ENCODE assay signal across 1 cellular context in the genomic region with DNA sequence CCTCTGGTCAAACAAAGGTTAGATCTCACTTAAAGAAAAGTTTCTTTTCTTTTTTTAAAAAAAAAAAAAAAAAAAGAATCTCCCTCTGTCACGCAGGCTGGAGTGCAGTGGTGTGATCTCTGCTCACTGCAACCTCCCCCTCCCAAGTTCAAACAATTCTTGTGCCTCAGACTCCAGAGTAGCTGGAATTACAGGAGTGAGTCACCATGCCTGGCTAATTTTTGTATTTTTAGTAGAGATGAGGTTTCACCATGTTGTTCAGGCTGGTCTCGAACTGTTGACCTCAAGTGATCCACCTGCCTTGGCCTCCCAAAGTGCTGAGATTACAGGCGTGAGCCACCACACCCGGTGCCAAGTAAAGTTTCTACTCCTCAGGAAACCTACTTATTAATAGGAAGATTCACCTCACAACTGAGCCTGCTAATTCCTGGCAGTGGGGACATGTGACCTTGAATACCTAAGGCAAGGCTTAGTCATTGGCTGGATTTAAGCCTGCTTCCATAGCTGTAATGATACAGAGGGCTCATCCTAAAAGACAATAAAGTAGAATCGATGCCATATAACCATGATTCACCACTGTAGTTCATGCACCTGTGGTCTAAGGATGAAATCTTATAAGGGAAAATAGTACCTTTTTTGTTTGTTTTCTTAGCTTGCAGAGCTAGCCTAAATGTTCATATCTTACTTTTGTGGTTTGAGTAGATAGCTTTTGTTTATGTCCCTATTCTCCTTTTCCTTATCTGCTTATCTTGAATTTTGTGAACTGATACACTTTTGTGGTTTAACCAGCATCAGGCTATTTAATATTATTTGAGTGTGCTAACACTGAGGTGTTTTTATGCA.
TF ChIP-seq lines count a peak whose summit lies in the region.

No MANE protein-coding gene starts in this region.

TF ChIP-seq in HEK293, 187 proteins besides CTCF, POLR2A, EP300 and RAD21 (continued from another document):
- TF ChIP-seq, protein P1, sequence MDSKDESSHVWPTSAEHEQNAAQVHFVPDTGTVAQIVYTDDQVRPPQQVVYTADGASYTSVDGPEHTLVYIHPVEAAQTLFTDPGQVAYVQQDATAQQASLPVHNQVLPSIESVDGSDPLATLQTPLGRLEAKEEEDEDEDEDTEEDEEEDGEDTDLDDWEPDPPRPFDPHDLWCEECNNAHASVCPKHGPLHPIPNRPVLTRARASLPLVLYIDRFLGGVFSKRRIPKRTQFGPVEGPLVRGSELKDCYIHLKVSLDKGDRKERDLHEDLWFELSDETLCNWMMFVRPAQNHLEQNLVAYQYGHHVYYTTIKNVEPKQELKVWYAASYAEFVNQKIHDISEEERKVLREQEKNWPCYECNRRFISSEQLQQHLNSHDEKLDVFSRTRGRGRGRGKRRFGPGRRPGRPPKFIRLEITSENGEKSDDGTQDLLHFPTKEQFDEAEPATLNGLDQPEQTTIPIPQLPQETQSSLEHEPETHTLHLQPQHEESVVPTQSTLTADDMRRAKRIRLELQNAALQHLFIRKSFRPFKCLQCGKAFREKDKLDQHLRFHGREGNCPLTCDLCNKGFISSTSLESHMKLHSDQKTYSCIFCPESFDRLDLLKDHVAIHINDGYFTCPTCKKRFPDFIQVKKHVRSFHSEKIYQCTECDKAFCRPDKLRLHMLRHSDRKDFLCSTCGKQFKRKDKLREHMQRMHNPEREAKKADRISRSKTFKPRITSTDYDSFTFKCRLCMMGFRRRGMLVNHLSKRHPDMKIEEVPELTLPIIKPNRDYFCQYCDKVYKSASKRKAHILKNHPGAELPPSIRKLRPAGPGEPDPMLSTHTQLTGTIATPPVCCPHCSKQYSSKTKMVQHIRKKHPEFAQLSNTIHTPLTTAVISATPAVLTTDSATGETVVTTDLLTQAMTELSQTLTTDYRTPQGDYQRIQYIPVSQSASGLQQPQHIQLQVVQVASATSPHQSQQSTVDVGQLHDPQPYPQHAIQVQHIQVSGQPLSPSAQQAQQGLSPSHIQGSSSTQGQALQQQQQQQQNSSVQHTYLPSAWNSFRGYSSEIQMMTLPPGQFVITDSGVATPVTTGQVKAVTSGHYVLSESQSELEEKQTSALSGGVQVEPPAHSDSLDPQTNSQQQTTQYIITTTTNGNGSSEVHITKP (tag by site-specific recombination; IDR thresholded peaks at IDR 0.05), result peak; percentile 24; the same call in 1 of the 2 replicates
- TF ChIP-seq ZNF211 (tag by site-specific recombination; IDR thresholded peaks at IDR 0.05; ENCODE audit: low read depth) (no peak), ZNF350 (tag by site-specific recombination; IDR thresholded peaks at IDR 0.05) (peak; percentile 85), ZNF791 (tag by site-specific recombination; IDR thresholded peaks at IDR 0.05) (no peak), ZNF266 (tag by site-specific recombination; IDR thresholded peaks at IDR 0.05; ENCODE audit: low read depth) (no peak), ZNF510 (tag by site-specific recombination; IDR thresholded peaks at IDR 0.05; ENCODE audit: insufficient replicate concordance) (no peak), FEZF1 (tag by site-specific recombination; IDR thresholded peaks at IDR 0.05) (peak; percentile 68), ZNF561 (tag by site-specific recombination; IDR thresholded peaks at IDR 0.05; ENCODE audit: borderline replicate concordance) (peak; percentile 37; the same call in 1 of the 2 replicates), ZXDB (tag by site-specific recombination; IDR thresholded peaks at IDR 0.05) (peak; percentile 87), ZNF624 (tag by site-specific recombination; IDR thresholded peaks at IDR 0.05) (no peak), ZNF404 (tag by site-specific recombination; IDR thresholded peaks at IDR 0.05) (no peak), GLI2 (tag by site-specific recombination; IDR thresholded peaks at IDR 0.05; ENCODE audit: borderline replicate concordance, low read depth) (no peak), KLF8 (tag by site-specific recombination; IDR thresholded peaks at IDR 0.05) (peak; percentile 80)
- TF ChIP-seq, protein P2, sequence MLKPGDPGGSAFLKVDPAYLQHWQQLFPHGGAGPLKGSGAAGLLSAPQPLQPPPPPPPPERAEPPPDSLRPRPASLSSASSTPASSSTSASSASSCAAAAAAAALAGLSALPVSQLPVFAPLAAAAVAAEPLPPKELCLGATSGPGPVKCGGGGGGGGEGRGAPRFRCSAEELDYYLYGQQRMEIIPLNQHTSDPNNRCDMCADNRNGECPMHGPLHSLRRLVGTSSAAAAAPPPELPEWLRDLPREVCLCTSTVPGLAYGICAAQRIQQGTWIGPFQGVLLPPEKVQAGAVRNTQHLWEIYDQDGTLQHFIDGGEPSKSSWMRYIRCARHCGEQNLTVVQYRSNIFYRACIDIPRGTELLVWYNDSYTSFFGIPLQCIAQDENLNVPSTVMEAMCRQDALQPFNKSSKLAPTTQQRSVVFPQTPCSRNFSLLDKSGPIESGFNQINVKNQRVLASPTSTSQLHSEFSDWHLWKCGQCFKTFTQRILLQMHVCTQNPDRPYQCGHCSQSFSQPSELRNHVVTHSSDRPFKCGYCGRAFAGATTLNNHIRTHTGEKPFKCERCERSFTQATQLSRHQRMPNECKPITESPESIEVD (tag by site-specific recombination; IDR thresholded peaks at IDR 0.05), result 0 out of 2 replicates have a peak, but pooled peaks have one; percentile 22
- TF ChIP-seq, protein P3, sequence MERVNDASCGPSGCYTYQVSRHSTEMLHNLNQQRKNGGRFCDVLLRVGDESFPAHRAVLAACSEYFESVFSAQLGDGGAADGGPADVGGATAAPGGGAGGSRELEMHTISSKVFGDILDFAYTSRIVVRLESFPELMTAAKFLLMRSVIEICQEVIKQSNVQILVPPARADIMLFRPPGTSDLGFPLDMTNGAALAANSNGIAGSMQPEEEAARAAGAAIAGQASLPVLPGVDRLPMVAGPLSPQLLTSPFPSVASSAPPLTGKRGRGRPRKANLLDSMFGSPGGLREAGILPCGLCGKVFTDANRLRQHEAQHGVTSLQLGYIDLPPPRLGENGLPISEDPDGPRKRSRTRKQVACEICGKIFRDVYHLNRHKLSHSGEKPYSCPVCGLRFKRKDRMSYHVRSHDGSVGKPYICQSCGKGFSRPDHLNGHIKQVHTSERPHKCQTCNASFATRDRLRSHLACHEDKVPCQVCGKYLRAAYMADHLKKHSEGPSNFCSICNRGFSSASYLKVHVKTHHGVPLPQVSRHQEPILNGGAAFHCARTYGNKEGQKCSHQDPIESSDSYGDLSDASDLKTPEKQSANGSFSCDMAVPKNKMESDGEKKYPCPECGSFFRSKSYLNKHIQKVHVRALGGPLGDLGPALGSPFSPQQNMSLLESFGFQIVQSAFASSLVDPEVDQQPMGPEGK (tag by site-specific recombination; IDR thresholded peaks at IDR 0.05), result no peak
